ENCODE assay signal across 8 cellular contexts in the genomic region with DNA sequence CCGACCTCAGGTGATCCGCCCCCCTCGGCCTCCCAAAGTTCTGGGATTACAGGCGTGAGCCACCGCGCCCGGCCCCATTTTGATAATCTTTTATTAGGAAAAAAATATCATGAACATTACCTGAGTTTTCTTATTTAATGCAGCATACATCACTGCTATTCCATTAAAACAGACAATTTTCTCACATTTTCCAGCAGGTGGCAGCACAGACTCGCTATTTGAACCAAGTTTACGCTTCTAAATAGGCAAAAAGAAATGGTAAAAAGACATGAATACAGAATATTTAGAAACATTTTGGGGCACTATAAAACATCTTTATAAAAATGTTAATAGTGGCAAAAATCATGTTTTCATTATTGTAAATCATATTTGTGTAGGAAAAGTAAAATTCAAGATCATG.
A peak's percentile ranks its signal among the peaks of the same experiment; 100 is the strongest.
DNase-seq lines count a peak whose midpoint lies in the region; FAIRE-seq lines count a peak whose summit lies in the region.

No MANE protein-coding gene starts in this region.

- peak; percentile 35 for DNase-seq in NOMO-1 treated with DMSO at 0.1 percent for 48 hours (lab: John Stamatoyannopoulos, UW; ENCODE audit: unreplicated experiment)
- no peak for DNase-seq in NOMO-1 treated with dmso at 0.1 percent for 144 hours (lab: John Stamatoyannopoulos, UW; ENCODE audit: unreplicated experiment)
- peak; percentile 43 for DNase-seq in H4 (ENCODE audit: low spot score)
- peak; percentile 32 for DNase-seq in NCI-H146 treated with DMSO at 0.1 percent for 48 hours (lab: John Stamatoyannopoulos, UW; ENCODE audit: unreplicated experiment)
- DNase-seq in activated CD4-positive, alpha-beta T cell treated with anti-CD3 and anti-CD28 coated beads, Interleukin-2, amount 50 U/mL, for 48 hours = peak; percentile 28 to 40
- DNase-seq in frontal cortex (ENCODE audit: low spot score in 2 of 2) = peak; percentile 34
- DNase-seq in skeletal muscle cell (ENCODE audit: low read depth) = peak; percentile 18
- no peak for DNase-seq in posterior vena cava (ENCODE audit: low spot score)

- no peak overlapping the region for H3K4me3 ChIP-seq in skeletal muscle cell (ENCODE audit: low read depth, low read length)

- intact Hi-C loops in posterior vena cava (cut with DNase I) = loop anchor here in 1 of 2 donors (10.0 kb wide), 1 partner anchor 909 kb away; no protein-coding TSS in a partner anchor

- FAIRE-seq in frontal cortex (lab: Jason Lieb, UNC) = peak; percentile 95

Comparison
In these comparisons a context has a peak if more than half of its experiments do, and no peak if none do; other contexts are left out.
1. DNase-seq: peak in NOMO-1 treated with DMSO at 0.1 percent for 48 hours (single experiment), H4 (single experiment), NCI-H146 treated with DMSO at 0.1 percent for 48 hours (single experiment), activated CD4-positive, alpha-beta T cell treated with anti-CD3 and anti-CD28 coated beads, Interleukin-2, amount 50 U/mL, for 48 hours (2 of 2), frontal cortex (2 of 2) and skeletal muscle cell (single experiment); none in NOMO-1 treated with dmso at 0.1 percent for 144 hours (single experiment) and posterior vena cava (single experiment).